ENCODE assay signal across 1 cellular context in the genomic region with DNA sequence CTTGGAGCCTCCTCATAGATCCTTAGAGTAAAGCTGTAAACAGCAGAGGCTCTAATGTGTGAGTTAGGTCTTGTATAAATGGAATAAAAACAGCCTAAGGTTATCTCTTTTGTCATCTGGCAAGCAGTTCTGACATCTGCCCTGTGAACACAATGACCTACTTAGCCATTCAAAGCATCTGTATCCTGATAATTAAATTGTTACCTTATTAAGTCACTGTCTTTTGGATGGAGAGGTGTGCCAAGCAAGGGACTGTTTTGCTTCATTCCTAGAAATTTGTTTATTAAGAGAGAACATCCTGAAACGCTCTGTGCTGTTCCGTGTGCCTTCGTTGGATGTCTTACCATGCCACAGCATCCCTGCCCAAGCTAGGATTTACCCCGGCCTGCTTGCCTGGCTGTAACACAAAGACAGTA.
TF ChIP-seq lines count a peak whose summit lies in the region.

No MANE protein-coding gene starts in this region.

TF ChIP-seq in HepG2, 621 proteins besides CTCF, POLR2A, EP300 and RAD21:
- TF ChIP-seq ZNF878 (CRISPR knock-in tag; IDR thresholded peaks at IDR 0.05) (no peak), KMT2B (CRISPR knock-in tag; IDR thresholded peaks at IDR 0.05) (no peak), FOXO1 (CRISPR knock-in tag; IDR thresholded peaks at IDR 0.05) (no peak), CEBPG (CRISPR knock-in tag; IDR thresholded peaks at IDR 0.05) (no peak), TAF15 (IDR thresholded peaks at IDR 0.05; ENCODE audit: low read depth, low read length, poor library complexity, severe bottlenecking) (no peak), SMAD3 (CRISPR knock-in tag; IDR thresholded peaks at IDR 0.05) (no peak), DPF2 (CRISPR knock-in tag; IDR thresholded peaks at IDR 0.05; ENCODE audit: borderline replicate concordance, low read depth) (no peak), ZNF282 (IDR thresholded peaks at IDR 0.05; ENCODE audit: partially characterized antibody) (no peak), SALL2 (CRISPR knock-in tag; IDR thresholded peaks at IDR 0.05) (no peak), SNAI1 (CRISPR knock-in tag; IDR thresholded peaks at IDR 0.05; ENCODE audit: borderline replicate concordance) (no peak), MAZ (IDR thresholded peaks at IDR 0.05; ENCODE audit: borderline replicate concordance, low read depth, low read length) (no peak), MAZ (CRISPR knock-in tag; IDR thresholded peaks at IDR 0.05; ENCODE audit: low read depth) (no peak), KLF16 (CRISPR knock-in tag; IDR thresholded peaks at IDR 0.05) (no peak)
- TF ChIP-seq, protein P1, sequence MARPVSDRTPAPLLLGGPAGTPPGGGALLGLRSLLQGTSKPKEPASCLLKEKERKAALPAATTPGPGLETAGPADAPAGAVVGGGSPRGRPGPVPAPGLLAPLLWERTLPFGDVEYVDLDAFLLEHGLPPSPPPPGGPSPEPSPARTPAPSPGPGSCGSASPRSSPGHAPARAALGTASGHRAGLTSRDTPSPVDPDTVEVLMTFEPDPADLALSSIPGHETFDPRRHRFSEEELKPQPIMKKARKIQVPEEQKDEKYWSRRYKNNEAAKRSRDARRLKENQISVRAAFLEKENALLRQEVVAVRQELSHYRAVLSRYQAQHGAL (CRISPR knock-in tag; IDR thresholded peaks at IDR 0.05; ENCODE audit: not compliant biosample characterization): no peak
TF ChIP-seq in HepG2: peak in this region for 0.
